ENCODE assay signal across 23 cellular contexts in the genomic region with DNA sequence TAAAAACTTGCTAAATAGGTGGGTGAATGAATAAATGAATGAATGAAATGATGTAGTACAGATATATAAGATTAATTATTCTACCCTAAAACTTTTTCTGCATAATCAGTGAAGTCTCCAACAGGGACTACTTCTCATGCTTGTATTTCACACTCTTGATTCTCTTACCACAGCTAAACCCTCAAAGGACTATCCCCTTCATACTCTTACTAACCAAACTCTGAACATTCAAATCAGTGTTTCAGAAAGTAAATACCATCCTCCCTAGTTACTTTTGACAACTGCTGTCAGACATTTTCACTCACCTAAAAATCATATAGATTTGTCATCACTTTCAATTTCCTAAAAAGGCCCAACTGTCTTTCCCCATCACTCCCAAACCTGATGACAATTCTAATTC.
DNase-seq lines count a peak whose midpoint lies in the region; ATAC-seq, FAIRE-seq and TF ChIP-seq lines count a peak whose summit lies in the region.
"Had no signal": no experiment of that assay in that cellular context is flagged by ENCODE, and none has a peak within 500 bp of the region (broad histone marks: within the 10 kb centered on the region; RNA-seq: fewer than 3 reads in every experiment).

No MANE protein-coding gene starts in this region.

- no peak for DNase-seq in small intestine
- DNase-seq in breast epithelium (ENCODE audit: low spot score in 2 of 2): no peak
- no peak for DNase-seq in NCI-H526 treated with DMSO at 0.1 percent for 48 hours (lab: John Stamatoyannopoulos, UW)
- no peak for DNase-seq in GM12891 (ENCODE audit: insufficient read length, low spot score)
- DNase-seq: activated CD4-positive, alpha-beta T cell treated with anti-CD3 and anti-CD28 coated beads, Interleukin-2, amount 10 ng/mL, durations not matched to agents 7 days and 5 days; activated CD8-positive, alpha-beta memory T cell treated with anti-CD3 and anti-CD28 coated beads, Interleukin-2, amount 50 U/mL, for 48 hours; activated gamma-delta T cell treated with Interleukin-2 at 50 U/mL for 16 hours; amniotic stem cell; caudate nucleus; GM23248; left cardiac atrium; MV-4-11; NCI-H187; NCI-H226; NK-92 treated with Interleukin-12 subunit alpha and Interleukin-12 subunit beta, amount 100 ng/mL, for 24 hours; psoas muscle had no signal

- H3K36me3 ChIP-seq in small intestine (ENCODE audit: control insufficient read depth in 2 of 2, insufficient read depth in 2 of 2, low read length in 2 of 2) (no peaks in the 10 kb centered on the region), breast epithelium (no peaks in the 10 kb centered on the region)

- no peaks in the 10 kb centered on the region for H3K27me3 ChIP-seq in small intestine (ENCODE audit: control insufficient read depth in 2 of 2, insufficient read depth in 2 of 2, low read length in 2 of 2)
- H3K27me3 ChIP-seq in breast epithelium: no peaks in the 10 kb centered on the region

- intact Hi-C loops in breast epithelium (cut with DNase I; ENCODE audit: low total_unique reads): no loop called here

- ATAC-seq in GM18502 (IDR thresholded peaks at IDR 0.05; ENCODE audit: poor library complexity, unreplicated experiment): peak; percentile 75
- peak; percentile 77 for ATAC-seq in GM21390 (IDR thresholded peaks at IDR 0.05; ENCODE audit: unreplicated experiment)
- peak; percentile 63 for ATAC-seq in HG02852 (IDR thresholded peaks at IDR 0.05; ENCODE audit: unreplicated experiment)
- ATAC-seq in HG03432 (IDR thresholded peaks at IDR 0.05; ENCODE audit: unreplicated experiment): peak; percentile 79
- ATAC-seq: esophagus mucosa, K562, left cardiac atrium, psoas muscle had no signal

- no peak for TF ChIP-seq CTCF in breast epithelium (IDR thresholded peaks at IDR 0.05)

- no peak overlapping the region for H3K27ac ChIP-seq in small intestine (ENCODE audit: low read depth in 1 of 2, low read length in 1 of 2)
- no peak overlapping the region for H3K27ac ChIP-seq in breast epithelium
- H3K27ac ChIP-seq: C4-2B, GM23248, psoas muscle had no signal

- H3K4me1 ChIP-seq in small intestine (ENCODE audit: control insufficient read depth in 2 of 2, insufficient read depth in 1 of 2, low read depth in 1 of 2, low read length in 1 of 2) (no peaks in the 10 kb centered on the region), breast epithelium (no peaks in the 10 kb centered on the region)
- H3K4me1 ChIP-seq: psoas muscle had no signal

- no peak overlapping the region for H3K4me3 ChIP-seq in small intestine (ENCODE audit: low read depth in 1 of 2, low read length in 2 of 2)
- H3K4me3 ChIP-seq in breast epithelium: no peak overlapping the region
- H3K4me3 ChIP-seq: GM23248, K562, psoas muscle had no signal

- TF ChIP-seq POLR2A in breast epithelium (IDR thresholded peaks at IDR 0.05): no peak
- TF ChIP-seq POLR2A in GM12891 (IDR thresholded peaks at IDR 0.05; ENCODE audit: low read depth, low read length): no peak

- FAIRE-seq in small intestine (lab: Jason Lieb, UNC) (no peak), GM12891 (lab: Jason Lieb, UNC) (no peak)
- FAIRE-seq: K562 had no signal

- H3K9me3 ChIP-seq in small intestine (ENCODE audit: control insufficient read depth, low read depth) (no peaks in the 10 kb centered on the region), breast epithelium (no peaks in the 10 kb centered on the region)
- H3K9me3 ChIP-seq: psoas muscle had no signal

TF ChIP-seq in GM12891, 5 proteins besides CTCF, POLR2A, EP300 and RAD21:
- no peak for TF ChIP-seq POU2F2 (IDR thresholded peaks at IDR 0.05; ENCODE audit: low read depth, low read length)
- TF ChIP-seq PAX5 (IDR thresholded peaks at IDR 0.05; ENCODE audit: insufficient read depth, low read length, severe bottlenecking): no peak
- no peak for TF ChIP-seq TAF1 (IDR thresholded peaks at IDR 0.05; ENCODE audit: low read depth, low read length)
- no peak for TF ChIP-seq SPI1 (IDR thresholded peaks at IDR 0.05; ENCODE audit: low read depth, low read length)
- no peak for TF ChIP-seq POLR2AphosphoS5 (IDR thresholded peaks at IDR 0.05; ENCODE audit: low read depth, low read length)
